In genomic region chr2:184040230-184040629, GRCh38 we compare ENCODE assay signal across 6 cellular contexts.
"Had no signal": no experiment of that assay in that cellular context is flagged by ENCODE, and none has a peak within 500 bp of the region (broad histone marks: within the 10 kb centered on the region; RNA-seq: fewer than 3 reads in every experiment).

No MANE protein-coding gene starts in this region.

- H2AFZ ChIP-seq: GM23338 had no signal

- ATAC-seq: GM23338 had no signal

- DNase-seq: H9, KBM-7 had no signal

- H3K4me2 ChIP-seq: GM23338 had no signal

- H3K4me3 ChIP-seq: GM23338 had no signal

- FAIRE-seq: H1, H54, HTR-8/SVneo had no signal
